Comparison of ENCODE assay signal across 29 cellular contexts in the genomic region with DNA sequence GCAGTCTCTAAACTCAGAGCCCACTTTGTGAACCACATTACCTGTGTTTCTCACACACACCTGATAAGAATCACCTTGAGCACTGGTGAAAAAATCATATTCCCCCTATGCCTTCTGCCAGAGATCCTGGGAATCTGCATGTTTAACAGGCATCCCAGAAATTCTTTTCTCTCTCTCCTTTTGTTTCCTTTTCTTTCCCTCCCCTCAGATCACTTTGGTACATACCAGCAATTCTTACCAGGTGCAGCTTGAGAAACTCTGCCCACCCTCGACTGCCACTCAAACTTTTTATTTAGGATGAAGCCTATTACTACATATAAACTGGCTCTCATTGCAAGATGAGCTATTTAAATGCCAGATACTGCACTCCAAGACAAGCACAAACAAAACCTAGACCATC.
"Had no signal": no experiment of that assay in that cellular context is flagged by ENCODE, and none has a peak within 500 bp of the region (broad histone marks: within the 10 kb centered on the region; RNA-seq: fewer than 3 reads in every experiment).

No MANE protein-coding gene starts in this region.

- H3K9me3 Mint-ChIP-seq: activated CD4-positive, alpha-beta memory T cell treated with anti-CD3 and anti-CD28 coated beads for 36 hours; activated CD4-positive, alpha-beta T cell treated with anti-CD3 and anti-CD28 coated beads, Interleukin-2, amount 10 ng/mL, durations not matched to agents 24 days and 14 days; activated naive CD4-positive, alpha-beta T cell treated with anti-CD3 and anti-CD28 coated beads, Interleukin-2, amount 50 U/mL, for 72 hours; activated T-cell treated with anti-CD3 and anti-CD28 coated beads, Interleukin-2, amount 50 U/mL, for 24 hours; naive thymus-derived CD8-positive, alpha-beta T cell; neural progenitor cell had no signal

- H3K36me3 Mint-ChIP-seq: activated CD4-positive, alpha-beta memory T cell treated with anti-CD3 and anti-CD28 coated beads for 36 hours; activated naive CD4-positive, alpha-beta T cell treated with anti-CD3 and anti-CD28 coated beads, Interleukin-2, amount 50 U/mL, for 72 hours; naive thymus-derived CD8-positive, alpha-beta T cell; neural progenitor cell had no signal

- H3K4me2 ChIP-seq: neural progenitor cell had no signal

- H3K27ac Mint-ChIP-seq: activated CD4-positive, alpha-beta memory T cell treated with anti-CD3 and anti-CD28 coated beads for 36 hours; activated CD4-positive, alpha-beta T cell treated with anti-CD3 and anti-CD28 coated beads, Interleukin-2, amount 10 ng/mL, durations not matched to agents 24 days and 14 days; activated naive CD4-positive, alpha-beta T cell treated with anti-CD3 and anti-CD28 coated beads, Interleukin-2, amount 50 U/mL, for 72 hours; activated T-cell treated with anti-CD3 and anti-CD28 coated beads, Interleukin-2, amount 50 U/mL, for 24 hours; neural progenitor cell; T-helper 17 cell had no signal

- H3K9ac ChIP-seq: neural progenitor cell, parathyroid adenoma had no signal

- H3K36me3 ChIP-seq: esophagus squamous epithelium, gastrocnemius medialis, neural progenitor cell, stomach, thyroid gland, WERI-Rb-1 had no signal

- H3K27ac ChIP-seq: epithelial cell of prostate, esophagus squamous epithelium, gastrocnemius medialis, neural progenitor cell, parathyroid adenoma, psoas muscle, stomach, WERI-Rb-1 had no signal

- H3K4me3 Mint-ChIP-seq: activated CD4-positive, alpha-beta memory T cell treated with anti-CD3 and anti-CD28 coated beads for 36 hours; activated CD4-positive, alpha-beta T cell treated with anti-CD3 and anti-CD28 coated beads, Interleukin-2, amount 10 ng/mL, durations not matched to agents 24 days and 14 days; activated T-cell treated with anti-CD3 and anti-CD28 coated beads, Interleukin-2, amount 50 U/mL, for 24 hours; neural progenitor cell; T-helper 17 cell had no signal

- H2AFZ ChIP-seq: neural progenitor cell, parathyroid adenoma had no signal

- H3K27me3 Mint-ChIP-seq: activated CD4-positive, alpha-beta memory T cell treated with anti-CD3 and anti-CD28 coated beads for 36 hours; activated CD4-positive, alpha-beta T cell treated with anti-CD3 and anti-CD28 coated beads, Interleukin-2, amount 10 ng/mL, durations not matched to agents 24 days and 14 days; activated T-cell treated with anti-CD3 and anti-CD28 coated beads, Interleukin-2, amount 50 U/mL, for 24 hours; naive thymus-derived CD8-positive, alpha-beta T cell; stimulated activated naive B cell treated with anti-CD40 and anti-IgM and Interleukin-4, amounts not matched to agents 10 μg/mL and 1 μg/mL and 100 μg/mL, for 72 hours; T-helper 17 cell had no signal

- DNase-seq: activated CD4-positive, alpha-beta memory T cell treated with anti-CD3 and anti-CD28 coated beads for 36 hours; activated CD4-positive, alpha-beta T cell treated with anti-CD3 and anti-CD28 coated beads, Interleukin-2, amount 10 ng/mL, durations not matched to agents 24 days and 14 days; activated CD4-positive, CD25-positive, alpha-beta regulatory T cell treated with anti-CD3 and anti-CD28 coated beads, Interleukin-2, amount 50 U/mL, for 72 hours; activated CD8-positive, alpha-beta memory T cell treated with anti-CD3 and anti-CD28 coated beads, Interleukin-2, amount 50 U/mL, for 4 hours; activated gamma-delta T cell treated with Interleukin-2 at 50 U/mL for 16 hours; activated T-cell treated with anti-CD3 and anti-CD28 coated beads, Interleukin-2, amount 50 U/mL, for 24 hours; dermis blood vessel endothelial cell; effector CD8-positive, alpha-beta T cell; esophagus squamous epithelium; gastrocnemius medialis; head of caudate nucleus; hippocampal formation; left ventricle myocardium superior; midbrain; naive thymus-derived CD8-positive, alpha-beta T cell; occipital lobe; psoas muscle; stimulated activated CD4-positive, alpha-beta T cell treated with anti-CD3 and anti-CD28 coated beads, Interleukin-15, amount 100 ng/mL, for 24 hours; stimulated activated CD4-positive, alpha-beta T cell treated with anti-CD3 and anti-CD28 coated beads, Interleukin-2, amount 100 ng/mL, for 24 hours; stimulated activated naive B cell treated with anti-CD40 and anti-IgM and Interleukin-4, amounts not matched to agents 10 μg/mL and 1 μg/mL and 100 μg/mL, for 72 hours; stomach; T-helper 17 cell; T1000; thyroid gland; WERI-Rb-1 had no signal

- H3K27me3 ChIP-seq: esophagus squamous epithelium, gastrocnemius medialis, neural progenitor cell, stomach, thyroid gland had no signal

- H3K4me3 ChIP-seq: esophagus squamous epithelium, gastrocnemius medialis, neural progenitor cell, psoas muscle, stomach, thyroid gland had no signal
